ENCODE assay signal across 35 cellular contexts in the genomic region with DNA sequence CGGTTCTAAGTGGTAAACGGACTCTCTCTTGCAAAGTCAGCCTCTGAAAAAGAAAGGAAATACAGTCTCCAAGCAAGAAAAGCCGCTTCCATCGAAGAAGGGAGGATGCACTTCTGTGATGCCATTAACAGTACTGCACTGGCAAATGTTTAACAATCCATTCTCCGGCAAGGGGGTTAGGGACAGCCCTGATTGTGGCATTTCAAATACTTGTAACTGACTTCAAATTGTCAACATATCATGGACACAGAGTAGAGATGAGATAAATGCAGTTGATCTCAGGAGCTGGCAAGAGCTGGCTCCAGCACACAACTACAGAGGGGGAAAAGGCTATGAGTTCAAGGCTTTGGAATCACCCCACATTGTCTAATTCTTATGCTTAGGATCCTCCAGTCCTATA.
"Had no signal": no experiment of that assay in that cellular context is flagged by ENCODE, and none has a peak within 500 bp of the region (broad histone marks: within the 10 kb centered on the region; RNA-seq: fewer than 3 reads in every experiment).

No MANE protein-coding gene starts in this region.

- H3K36me3 Mint-ChIP-seq: activated CD4-positive, alpha-beta memory T cell treated with anti-CD3 and anti-CD28 coated beads for 36 hours; activated CD8-positive, alpha-beta memory T cell treated with anti-CD3 and anti-CD28 coated beads, Interleukin-2, amount 10 ng/mL, durations not matched to agents 7 days and 5 days; activated naive CD4-positive, alpha-beta T cell treated with anti-CD3 and anti-CD28 coated beads, Interleukin-2, amount 50 U/mL, for 24 hours; activated naive CD8-positive, alpha-beta T cell treated with anti-CD3 and anti-CD28 coated beads for 36 hours had no signal

- H3K4me1 Mint-ChIP-seq: activated CD4-positive, alpha-beta T cell treated with anti-CD3 and anti-CD28 coated beads, Interleukin-2, amount 10 ng/mL, durations not matched to agents 24 days and 14 days; activated CD8-positive, alpha-beta memory T cell treated with anti-CD3 and anti-CD28 coated beads, Interleukin-2, amount 10 ng/mL, durations not matched to agents 7 days and 5 days; activated naive CD4-positive, alpha-beta T cell treated with anti-CD3 and anti-CD28 coated beads, Interleukin-2, amount 50 U/mL, for 24 hours; activated naive CD8-positive, alpha-beta T cell treated with anti-CD3 and anti-CD28 coated beads for 36 hours; activated naive CD8-positive, alpha-beta T cell treated with anti-CD3 and anti-CD28 coated beads, Interleukin-2, amount 50 U/mL, for 24 hours; central memory CD8-positive, alpha-beta T cell had no signal

- H3K27ac ChIP-seq: adrenal gland, body of pancreas, coronary artery, dorsolateral prefrontal cortex, esophagus squamous epithelium, gastroesophageal sphincter, heart right ventricle, WERI-Rb-1 had no signal

- H3K9me3 Mint-ChIP-seq: activated B cell treated with CpG ODN at 0.5 μM for 24 hours; activated CD4-positive, alpha-beta memory T cell treated with anti-CD3 and anti-CD28 coated beads for 36 hours; activated CD4-positive, alpha-beta T cell treated with anti-CD3 and anti-CD28 coated beads, Interleukin-2, amount 10 ng/mL, durations not matched to agents 24 days and 14 days; activated naive CD4-positive, alpha-beta T cell treated with anti-CD3 and anti-CD28 coated beads for 36 hours; activated naive CD4-positive, alpha-beta T cell treated with anti-CD3 and anti-CD28 coated beads, Interleukin-2, amount 50 U/mL, for 24 hours; activated naive CD8-positive, alpha-beta T cell treated with anti-CD3 and anti-CD28 coated beads for 36 hours; activated naive CD8-positive, alpha-beta T cell treated with anti-CD3 and anti-CD28 coated beads, Interleukin-2, amount 50 U/mL, for 24 hours; activated T-helper 1 cell treated with anti-CD3 and anti-CD28 coated beads, Interleukin-12 subunit alpha, Interleukin-12 subunit beta, Interleukin-2, Interleukin-4 antibody, amounts not matched to agents 30 ng/mL and 10 ng/mL and 1 ng/mL, durations not matched to agents 14 hours and 24 hours and 36 hours; activated T-helper 2 cell treated with anti-CD3 and anti-CD28 coated beads, Interferon-gamma antibody, Interleukin-2, Interleukin-4, amounts not matched to agents 10 μg/mL and 5 μg/mL and 100 μg/mL, durations not matched to agents 14 hours and 24 hours and 36 hours; central memory CD8-positive, alpha-beta T cell; dendritic cell treated with granulocyte-macrophage colony-stimulating factor and Interleukin-4, amounts not matched to agents 40 ng/mL and 50 ng/mL, for 4 days; T-helper 2 cell treated with Interferon-gamma antibody and Interleukin-4, amounts not matched to agents 5 μg/mL and 100 μg/mL, for 36 hours had no signal

- H3K27me3 Mint-ChIP-seq: activated CD4-positive, alpha-beta memory T cell treated with anti-CD3 and anti-CD28 coated beads for 36 hours; activated CD4-positive, alpha-beta T cell treated with anti-CD3 and anti-CD28 coated beads, Interleukin-2, amount 10 ng/mL, durations not matched to agents 24 days and 14 days; activated CD8-positive, alpha-beta memory T cell treated with anti-CD3 and anti-CD28 coated beads, Interleukin-2, amount 10 ng/mL, durations not matched to agents 7 days and 5 days; activated naive CD8-positive, alpha-beta T cell treated with anti-CD3 and anti-CD28 coated beads, Interleukin-2, amount 50 U/mL, for 24 hours; central memory CD8-positive, alpha-beta T cell had no signal

- H3K4me1 ChIP-seq: adrenal gland, heart right ventricle had no signal

- H3K27ac Mint-ChIP-seq: activated B cell treated with CpG ODN at 0.5 μM for 24 hours; activated CD4-positive, alpha-beta memory T cell treated with anti-CD3 and anti-CD28 coated beads for 36 hours; activated CD4-positive, alpha-beta T cell treated with anti-CD3 and anti-CD28 coated beads, Interleukin-2, amount 10 ng/mL, durations not matched to agents 24 days and 14 days; activated CD8-positive, alpha-beta memory T cell treated with anti-CD3 and anti-CD28 coated beads, Interleukin-2, amount 10 ng/mL, durations not matched to agents 7 days and 5 days; activated CD8-positive, alpha-beta T cell treated with anti-CD3 and anti-CD28 coated beads, Interleukin-2, amount 10 ng/mL, durations not matched to agents 7 days and 5 days; activated naive CD4-positive, alpha-beta T cell treated with anti-CD3 and anti-CD28 coated beads for 36 hours; activated naive CD4-positive, alpha-beta T cell treated with anti-CD3 and anti-CD28 coated beads, Interleukin-2, amount 50 U/mL, for 24 hours; activated naive CD8-positive, alpha-beta T cell treated with anti-CD3 and anti-CD28 coated beads for 36 hours; activated naive CD8-positive, alpha-beta T cell treated with anti-CD3 and anti-CD28 coated beads, Interleukin-2, amount 50 U/mL, for 24 hours; activated T-helper 1 cell treated with anti-CD3 and anti-CD28 coated beads, Interleukin-12 subunit alpha, Interleukin-12 subunit beta, Interleukin-2, Interleukin-4 antibody, amounts not matched to agents 30 ng/mL and 10 ng/mL and 1 ng/mL, durations not matched to agents 14 hours and 24 hours and 36 hours; activated T-helper 2 cell treated with anti-CD3 and anti-CD28 coated beads, Interferon-gamma antibody, Interleukin-2, Interleukin-4, amounts not matched to agents 10 μg/mL and 5 μg/mL and 100 μg/mL, durations not matched to agents 14 hours and 24 hours and 36 hours; dendritic cell treated with granulocyte-macrophage colony-stimulating factor and Interleukin-4, amounts not matched to agents 40 ng/mL and 50 ng/mL, for 4 days; T-helper 17 cell; T-helper 2 cell treated with Interferon-gamma antibody and Interleukin-4, amounts not matched to agents 5 μg/mL and 100 μg/mL, for 36 hours had no signal

- H3K4me3 Mint-ChIP-seq: activated B cell treated with CpG ODN at 0.5 μM for 24 hours; activated CD4-positive, alpha-beta memory T cell treated with anti-CD3 and anti-CD28 coated beads for 36 hours; activated CD4-positive, alpha-beta T cell treated with anti-CD3 and anti-CD28 coated beads, Interleukin-2, amount 10 ng/mL, durations not matched to agents 24 days and 14 days; activated CD8-positive, alpha-beta memory T cell treated with anti-CD3 and anti-CD28 coated beads, Interleukin-2, amount 10 ng/mL, durations not matched to agents 7 days and 5 days; activated CD8-positive, alpha-beta T cell treated with anti-CD3 and anti-CD28 coated beads, Interleukin-2, amount 10 ng/mL, durations not matched to agents 7 days and 5 days; activated naive CD4-positive, alpha-beta T cell treated with anti-CD3 and anti-CD28 coated beads for 36 hours; activated naive CD4-positive, alpha-beta T cell treated with anti-CD3 and anti-CD28 coated beads, Interleukin-2, amount 50 U/mL, for 24 hours; activated naive CD8-positive, alpha-beta T cell treated with anti-CD3 and anti-CD28 coated beads for 36 hours; activated naive CD8-positive, alpha-beta T cell treated with anti-CD3 and anti-CD28 coated beads, Interleukin-2, amount 50 U/mL, for 24 hours; activated T-helper 1 cell treated with anti-CD3 and anti-CD28 coated beads, Interleukin-12 subunit alpha, Interleukin-12 subunit beta, Interleukin-2, Interleukin-4 antibody, amounts not matched to agents 30 ng/mL and 10 ng/mL and 1 ng/mL, durations not matched to agents 14 hours and 24 hours and 36 hours; central memory CD8-positive, alpha-beta T cell; dendritic cell treated with granulocyte-macrophage colony-stimulating factor and Interleukin-4, amounts not matched to agents 40 ng/mL and 50 ng/mL, for 4 days; T-helper 17 cell; T-helper 2 cell treated with Interferon-gamma antibody and Interleukin-4, amounts not matched to agents 5 μg/mL and 100 μg/mL, for 36 hours had no signal

- ATAC-seq: activated CD4-positive, CD25-positive, alpha-beta regulatory T cell treated with anti-CD3 and anti-CD28 coated beads, Interleukin-2, amount 50 U/mL, for 24 hours; activated CD8-positive, alpha-beta memory T cell treated with anti-CD3 and anti-CD28 coated beads, Interleukin-2, amount 10 ng/mL, durations not matched to agents 7 days and 5 days; activated CD8-positive, alpha-beta T cell treated with anti-CD3 and anti-CD28 coated beads, Interleukin-2, amount 10 ng/mL, durations not matched to agents 7 days and 5 days; activated naive CD8-positive, alpha-beta T cell treated with anti-CD3 and anti-CD28 coated beads, Interleukin-2, amount 50 U/mL, for 24 hours; body of pancreas; gastroesophageal sphincter; heart right ventricle; T-helper 17 cell had no signal

- H3K27me3 ChIP-seq: adrenal gland, body of pancreas, dorsolateral prefrontal cortex, esophagus squamous epithelium, gastroesophageal sphincter, heart right ventricle had no signal

- H3K4me3 ChIP-seq: adrenal gland, body of pancreas, coronary artery, dorsolateral prefrontal cortex, esophagus squamous epithelium, gastroesophageal sphincter, heart right ventricle had no signal

- DNase-seq: activated B cell treated with CpG ODN at 0.5 μM for 24 hours; activated CD4-positive, alpha-beta memory T cell treated with anti-CD3 and anti-CD28 coated beads for 36 hours; activated CD4-positive, alpha-beta T cell treated with anti-CD3 and anti-CD28 coated beads, Interleukin-2, amount 10 ng/mL, durations not matched to agents 24 days and 14 days; activated CD8-positive, alpha-beta memory T cell treated with anti-CD3 and anti-CD28 coated beads, Interleukin-2, amount 10 ng/mL, durations not matched to agents 7 days and 5 days; activated CD8-positive, alpha-beta memory T cell treated with anti-CD3 and anti-CD28 coated beads, Interleukin-2, amount 50 U/mL, for 4 hours; activated CD8-positive, alpha-beta T cell treated with anti-CD3 and anti-CD28 coated beads, Interleukin-2, amount 10 ng/mL, durations not matched to agents 7 days and 5 days; activated effector memory CD4-positive, alpha-beta T cell treated with anti-CD3 and anti-CD28 coated beads, Interleukin-2, amount 50 U/mL, for 16 hours; activated naive CD4-positive, alpha-beta T cell treated with anti-CD3 and anti-CD28 coated beads for 36 hours; activated naive CD8-positive, alpha-beta T cell treated with anti-CD3 and anti-CD28 coated beads for 36 hours; activated naive CD8-positive, alpha-beta T cell treated with anti-CD3 and anti-CD28 coated beads, Interleukin-2, amount 50 U/mL, for 24 hours; activated T-cell treated with anti-CD3 and anti-CD28 coated beads, Interleukin-2, amount 50 U/mL, for 1 hour; activated T-cell treated with anti-CD3 and anti-CD28 coated beads, Interleukin-2, amount 50 U/mL, for 48 hours; adrenal gland; amygdala; aorta; body of pancreas; dorsolateral prefrontal cortex; effector memory CD4-positive, alpha-beta T cell; erythroblast; esophagus squamous epithelium; foreskin melanocyte; heart right ventricle; T-helper 1 cell; T-helper 17 cell; T1000; WERI-Rb-1 had no signal

- H3K36me3 ChIP-seq: adrenal gland, esophagus squamous epithelium, gastroesophageal sphincter, heart right ventricle, WERI-Rb-1 had no signal

- H3K9me3 ChIP-seq: adrenal gland, body of pancreas, esophagus squamous epithelium, gastroesophageal sphincter, heart right ventricle had no signal
